26 cellular contexts compared by ENCODE assay signal in genomic region chr10:52637592-52637991, GRCh38.
A peak's percentile ranks its signal among the peaks of the same experiment; 100 is the strongest.
DNase-seq lines count a peak whose midpoint lies in the region; ATAC-seq and TF ChIP-seq lines count a peak whose summit lies in the region.
"Had no signal": no experiment of that assay in that cellular context is flagged by ENCODE, and none has a peak within 500 bp of the region (broad histone marks: within the 10 kb centered on the region; RNA-seq: fewer than 3 reads in every experiment).

No MANE protein-coding gene starts in this region.

- no TSS peak for BruUV-seq in Calu3 (replicated peaks; lab: Mats Ljungman, UMichigan)

- H3K27me3 Mint-ChIP-seq in Calu3 (ENCODE audit: unreplicated experiment): no peaks in the 10 kb centered on the region
- no peaks in the 10 kb centered on the region for H3K27me3 Mint-ChIP-seq in activated T-cell treated with anti-CD3 and anti-CD28 coated beads, Interleukin-2, amount 50 U/mL, for 4 hours (ENCODE audit: low read depth)
- H3K27me3 Mint-ChIP-seq: activated CD4-positive, alpha-beta T cell treated with anti-CD3 and anti-CD28 coated beads for 36 hours; activated naive CD8-positive, alpha-beta T cell had no signal

- CTCF ChIA-PET in Calu3 (lab: Charles Lee): interaction anchor here (0.6 to 1.0 kb wide), 4 partner anchors 11 to 72 kb away, joined by 3 read pairs; no protein-coding TSS in a partner anchor

- no peaks in the 10 kb centered on the region for H3K36me3 Mint-ChIP-seq in Calu3 (ENCODE audit: insufficient read depth, unreplicated experiment)
- no peaks in the 10 kb centered on the region for H3K36me3 Mint-ChIP-seq in activated T-cell treated with anti-CD3 and anti-CD28 coated beads, Interleukin-2, amount 50 U/mL, for 4 hours (ENCODE audit: insufficient read depth)
- H3K36me3 Mint-ChIP-seq: activated naive CD8-positive, alpha-beta T cell had no signal

- no peaks in the 10 kb centered on the region for H3K9me3 Mint-ChIP-seq in Calu3 (ENCODE audit: low read depth, unreplicated experiment)
- H3K9me3 Mint-ChIP-seq in activated T-cell treated with anti-CD3 and anti-CD28 coated beads, Interleukin-2, amount 50 U/mL, for 4 hours: peaks cover 15% of the 10 kb centered on the region

- no peaks in the 10 kb centered on the region for H3K36me3 ChIP-seq in lower lobe of right lung
- H3K36me3 ChIP-seq: left ventricle myocardium inferior, neutrophil, tibial artery had no signal

- H3K4me1 ChIP-seq in lower lobe of right lung: no peaks in the 10 kb centered on the region
- H3K4me1 ChIP-seq: left ventricle myocardium inferior, tibial artery had no signal

- H3K27ac Mint-ChIP-seq in Calu3 (ENCODE audit: unreplicated experiment): no peak overlapping the region
- H3K27ac Mint-ChIP-seq: activated CD4-positive, alpha-beta T cell treated with anti-CD3 and anti-CD28 coated beads for 36 hours; activated naive CD8-positive, alpha-beta T cell had no signal

- H3K27me3 ChIP-seq in lower lobe of right lung (ENCODE audit: low read depth): no peaks in the 10 kb centered on the region
- H3K27me3 ChIP-seq: neutrophil, tibial artery had no signal

- H3K9me3 ChIP-seq in lower lobe of right lung: peaks cover 4% of the 10 kb centered on the region
- H3K9me3 ChIP-seq: neutrophil, tibial artery had no signal

- H3K4me3 Mint-ChIP-seq in Calu3 (ENCODE audit: low read depth, unreplicated experiment): no peak overlapping the region
- no peak overlapping the region for H3K4me3 Mint-ChIP-seq in activated T-cell treated with anti-CD3 and anti-CD28 coated beads, Interleukin-2, amount 50 U/mL, for 4 hours
- H3K4me3 Mint-ChIP-seq: activated CD4-positive, alpha-beta T cell treated with anti-CD3 and anti-CD28 coated beads for 36 hours; activated naive CD8-positive, alpha-beta T cell had no signal

- H3K4me1 Mint-ChIP-seq in Calu3 (ENCODE audit: low read depth, unreplicated experiment): peaks cover 41% of the 10 kb centered on the region
- H3K4me1 Mint-ChIP-seq in activated T-cell treated with anti-CD3 and anti-CD28 coated beads, Interleukin-2, amount 50 U/mL, for 4 hours (ENCODE audit: low read depth): no peaks in the 10 kb centered on the region
- H3K4me1 Mint-ChIP-seq: activated CD4-positive, alpha-beta T cell treated with anti-CD3 and anti-CD28 coated beads for 36 hours had no signal

- DNase-seq in Calu3 (peak; percentile 59), LoVo (ENCODE audit: low spot score) (peak; percentile 57), lower lobe of right lung (no peak), activated gamma-delta T cell (lab: John Stamatoyannopoulos, UW) (no peak), DMS114 treated with DMSO at 0.1 percent for 48 hours (lab: John Stamatoyannopoulos, UW; ENCODE audit: unreplicated experiment) (no peak)
- no peak for DNase-seq in activated T-cell treated with anti-CD3 and anti-CD28 coated beads, Interleukin-2, amount 50 U/mL, for 4 hours
- DNase-seq: activated CD4-positive, alpha-beta T cell treated with anti-CD3 and anti-CD28 coated beads for 36 hours; activated T-cell treated with anti-CD3 and anti-CD28 coated beads for 4 hours; DND-41; effector CD8-positive, alpha-beta T cell; GF-D8; glutamatergic neuron; GM23248; left ventricle myocardium inferior; NCI-H1092 treated with DMSO at 0.1 percent for 48 hours; NCI-H1694 treated with DMSO at 0.1 percent for 48 hours; NCI-H526; Right ventricle myocardium superior; stimulated activated CD4-positive, alpha-beta T cell treated with anti-CD3 and anti-CD28 coated beads, Interleukin-4, amount 100 ng/mL, for 24 hours; tibial artery had no signal

- ATAC-seq in lower lobe of right lung (peak; percentile 82), GM21515 (IDR thresholded peaks at IDR 0.05; ENCODE audit: unreplicated experiment) (no peak)
- no peak for ATAC-seq in activated T-cell treated with anti-CD3 and anti-CD28 coated beads, Interleukin-2, amount 50 U/mL, for 4 hours
- ATAC-seq: activated CD4-positive, alpha-beta T cell treated with anti-CD3 and anti-CD28 coated beads for 36 hours had no signal

- H3K27ac ChIP-seq in VCaP: peak overlapping the region; percentile 38
- H3K27ac ChIP-seq in lower lobe of right lung: no peak overlapping the region
- H3K27ac ChIP-seq: BLaER1 treated with 17β-estradiol and CSF1 and Interleukin-3, amounts not matched to agents 10 nM and 100 nM; coronary artery; GM23248; left ventricle myocardium inferior; neutrophil; tibial artery had no signal

- H3K4me3 ChIP-seq in lower lobe of right lung: no peak overlapping the region
- H3K4me3 ChIP-seq: BLaER1 treated with 17β-estradiol and CSF1 and Interleukin-3, amounts not matched to agents 10 nM and 100 nM; coronary artery; GM23248; left ventricle myocardium inferior; tibial artery had no signal

- no peak for TF ChIP-seq CTCF in Calu3 (IDR thresholded peaks at IDR 0.05; ENCODE audit: unreplicated experiment)
- no peak for TF ChIP-seq CTCF in VCaP (conservative IDR thresholded peaks at IDR 0.05)
- TF ChIP-seq CTCF in lower lobe of right lung (IDR thresholded peaks at IDR 0.05): no peak

- intact Hi-C loops in Calu3 (cut with micrococcal nuclease; ENCODE audit: unreplicated experiment) (loop anchor here (2.0 to 5.0 kb wide), 2 partner anchors 40 to 329 kb away; no protein-coding TSS in a partner anchor), lower lobe of right lung (cut with DNase I) (no loop called here)

Comparison
In these comparisons a context has a peak if more than half of its experiments do, and no peak if none do; other contexts are left out.
1. DNase-seq: peak in Calu3 (single experiment) and LoVo (single experiment); none in lower lobe of right lung (single experiment), activated gamma-delta T cell (single experiment), DMS114 treated with DMSO at 0.1 percent for 48 hours (single experiment) and activated T-cell treated with anti-CD3 and anti-CD28 coated beads, Interleukin-2, amount 50 U/mL, for 4 hours (single experiment).
2. ATAC-seq: peak in lower lobe of right lung (2 of 2); none in activated T-cell treated with anti-CD3 and anti-CD28 coated beads, Interleukin-2, amount 50 U/mL, for 4 hours (0 of 2) and GM21515 (single experiment).